8 cellular contexts compared by ENCODE assay signal in genomic region chr4:146175541-146176453, GRCh38. TPM values are rescaled to one million over a fixed set of nuclear protein-coding genes. Genes with fewer than 3 reads are reported as not detected.
DNase-seq lines count a peak whose midpoint lies in the region; ATAC-seq and TF ChIP-seq lines count a peak whose summit lies in the region.

Gene LSM6, plus strand, starts transcription at chr4:146175718. Its CDS starts 7,204 bp downstream, at chr4:146182922.

- peak within 1 kb of the TSS; percentile 99 for H3K27ac Mint-ChIP-seq in activated T-cell treated with anti-CD3 and anti-CD28 coated beads, Interleukin-2, amount 50 U/mL, for 72 hours
- peak within 1 kb of the TSS; percentile 88 to 97 (median 94) for H3K27ac Mint-ChIP-seq in naive B cell
- H3K27ac Mint-ChIP-seq in stimulated activated memory B cell treated with anti-CD40 and anti-IgM and Interleukin-4, amounts not matched to agents 10 μg/mL and 1 μg/mL and 100 μg/mL, for 72 hours = peak within 1 kb of the TSS; percentile 93

- peaks cover 17% of the 10 kb centered on the region for H3K4me1 ChIP-seq in HUES64 (ENCODE audit: insufficient read depth, low read length)
- H3K4me1 ChIP-seq in Panc1 (ENCODE audit: control insufficient read depth, insufficient read depth, low read length) = peaks cover 5% of the 10 kb centered on the region; the same call in 1 of the 2 replicates
- H3K4me1 ChIP-seq in esophagus squamous epithelium = peaks cover 0 to 50% (median 27%) of the 10 kb centered on the region in 3 donors

- H3K9me3 ChIP-seq in HUES64 (ENCODE audit: insufficient read depth, low read depth, low read length) = no peaks in the 10 kb centered on the region
- no peaks in the 10 kb centered on the region for H3K9me3 ChIP-seq in Panc1 (ENCODE audit: control insufficient read depth, insufficient read depth, low read depth, low read length)
- no peaks in the 10 kb centered on the region for H3K9me3 ChIP-seq in esophagus squamous epithelium

- peak within 1 kb of the TSS; percentile 86 to 98 for H3K4me3 Mint-ChIP-seq in activated T-cell treated with anti-CD3 and anti-CD28 coated beads, Interleukin-2, amount 50 U/mL, for 72 hours
- peak within 1 kb of the TSS; percentile 82 to 96 (median 92) for H3K4me3 Mint-ChIP-seq in naive B cell
- peak within 1 kb of the TSS; percentile 88 for H3K4me3 Mint-ChIP-seq in stimulated activated memory B cell treated with anti-CD40 and anti-IgM and Interleukin-4, amounts not matched to agents 10 μg/mL and 1 μg/mL and 100 μg/mL, for 72 hours

- in situ Hi-C loops in Panc1 (cut with HindIII; ENCODE audit: low pct_unique_long_range_greater_than_20kb, low sequenced_read_pairs) = no loop called here

- POLR2A ChIA-PET in Panc1 (lab: Charles Lee) = no interaction called here

- peaks cover 4% of the 10 kb centered on the region; the same call in 1 of the 2 replicates for H3K36me3 ChIP-seq in HUES64 (ENCODE audit: insufficient read depth, low read length)
- peaks cover 5% of the 10 kb centered on the region; the same call in 1 of the 2 replicates for H3K36me3 ChIP-seq in Panc1 (ENCODE audit: control insufficient read depth, insufficient read depth, low read length)
- no peaks in the 10 kb centered on the region for H3K36me3 ChIP-seq in esophagus squamous epithelium

- H3K27ac ChIP-seq in HUES64 (ENCODE audit: low read depth, low read length) (peak within 1 kb of the TSS; percentile 81), Panc1 (ENCODE audit: low read length) (peak within 1 kb of the TSS; percentile 88), esophagus squamous epithelium (peak within 1 kb of the TSS; percentile 88 to 98 (median 95))

- H3K9ac ChIP-seq in HUES64 (ENCODE audit: low read depth, low read length) = peak within 1 kb of the TSS; percentile 94

- H3K27me3 ChIP-seq in HUES64 (ENCODE audit: insufficient read depth, low read length) (no peaks in the 10 kb centered on the region), Panc1 (ENCODE audit: control insufficient read depth, insufficient read depth, low read length) (no peaks in the 10 kb centered on the region), esophagus squamous epithelium (no peaks in the 10 kb centered on the region)

- H3K36me3 Mint-ChIP-seq in activated T-cell treated with anti-CD3 and anti-CD28 coated beads, Interleukin-2, amount 50 U/mL, for 72 hours (ENCODE audit: insufficient read depth in 2 of 2) = peaks cover 0 to 1% of the 10 kb centered on the region in 2 donors
- H3K36me3 Mint-ChIP-seq in naive B cell = no peaks in the 10 kb centered on the region
- peaks cover 3% of the 10 kb centered on the region for H3K36me3 Mint-ChIP-seq in stimulated activated memory B cell treated with anti-CD40 and anti-IgM and Interleukin-4, amounts not matched to agents 10 μg/mL and 1 μg/mL and 100 μg/mL, for 72 hours

- peak; percentile 66 for DNase-seq in DMS114 treated with DMSO at 0.1 percent for 48 hours (lab: John Stamatoyannopoulos, UW; ENCODE audit: unreplicated experiment)
- peak; percentile 39 for DNase-seq in Panc1 (ENCODE audit: low read depth, low spot score)
- DNase-seq in activated T-cell treated with anti-CD3 and anti-CD28 coated beads, Interleukin-2, amount 50 U/mL, for 72 hours = peak; percentile 85
- peak; percentile 8 for DNase-seq in esophagus squamous epithelium (lab: John Stamatoyannopoulos, UW)
- peak; percentile 82 for DNase-seq in naive B cell

- no peaks in the 10 kb centered on the region for H3K27me3 Mint-ChIP-seq in activated T-cell treated with anti-CD3 and anti-CD28 coated beads, Interleukin-2, amount 50 U/mL, for 72 hours (ENCODE audit: low read depth)
- peaks cover 0 to 7% (median 0%) of the 10 kb centered on the region in 3 donors for H3K27me3 Mint-ChIP-seq in naive B cell
- H3K27me3 Mint-ChIP-seq in stimulated activated memory B cell treated with anti-CD40 and anti-IgM and Interleukin-4, amounts not matched to agents 10 μg/mL and 1 μg/mL and 100 μg/mL, for 72 hours = no peaks in the 10 kb centered on the region

- BruUV-seq in Panc1 (replicated peaks; lab: Mats Ljungman, UMichigan) = TSS peak; percentile 84

- ATAC-seq in GM21423 (IDR thresholded peaks at IDR 0.05; ENCODE audit: unreplicated experiment) (peak; percentile 96), Panc1 (peak; percentile 97), naive B cell (ENCODE audit: low read depth in 2 of 2) (peak; percentile 91 to 92)
- peak; percentile 94 to 96 for ATAC-seq in activated T-cell treated with anti-CD3 and anti-CD28 coated beads, Interleukin-2, amount 50 U/mL, for 72 hours (replicated peaks in 1 of 2)
- peak; percentile 95 for ATAC-seq in stimulated activated memory B cell treated with anti-CD40 and anti-IgM and Interleukin-4, amounts not matched to agents 10 μg/mL and 1 μg/mL and 100 μg/mL, for 72 hours

- H3K4me3 ChIP-seq in HUES64 (ENCODE audit: low read length) (peak within 1 kb of the TSS; percentile 92), Panc1 (ENCODE audit: low read depth in 2 of 2, low read length in 2 of 2) (peak within 1 kb of the TSS; percentile 77 to 83), esophagus squamous epithelium (peak within 1 kb of the TSS; percentile 75 to 98 (median 88))

- TF ChIP-seq POLR2A in esophagus squamous epithelium (IDR thresholded peaks at IDR 0.05) = peak in 3 of 4 donors; percentile 24 to 74 (median 47)

- no peak for TF ChIP-seq CTCF in Panc1 (IDR thresholded peaks at IDR 0.05)
- TF ChIP-seq CTCF in esophagus squamous epithelium (IDR thresholded peaks at IDR 0.05) = peak in 3 of 6 experiments; percentile 13 to 37 (median 26)

- no peaks in the 10 kb centered on the region for H3K9me3 Mint-ChIP-seq in activated T-cell treated with anti-CD3 and anti-CD28 coated beads, Interleukin-2, amount 50 U/mL, for 72 hours
- H3K9me3 Mint-ChIP-seq in naive B cell = no peaks in the 10 kb centered on the region
- no peaks in the 10 kb centered on the region for H3K9me3 Mint-ChIP-seq in stimulated activated memory B cell treated with anti-CD40 and anti-IgM and Interleukin-4, amounts not matched to agents 10 μg/mL and 1 μg/mL and 100 μg/mL, for 72 hours

- intact Hi-C loops in Panc1 (cut with micrococcal nuclease; ENCODE audit: unreplicated experiment) = no loop called here
- intact Hi-C loops in esophagus squamous epithelium (cut with DNase I) = no loop called here

- CTCF ChIA-PET in Panc1 (lab: Charles Lee) = no interaction called here

- peaks cover 47% of the 10 kb centered on the region for H3K4me1 Mint-ChIP-seq in activated T-cell treated with anti-CD3 and anti-CD28 coated beads, Interleukin-2, amount 50 U/mL, for 72 hours (ENCODE audit: low read depth)
- peaks cover 36 to 44% (median 44%) of the 10 kb centered on the region in 3 donors for H3K4me1 Mint-ChIP-seq in naive B cell
- peaks cover 39% of the 10 kb centered on the region for H3K4me1 Mint-ChIP-seq in stimulated activated memory B cell treated with anti-CD40 and anti-IgM and Interleukin-4, amounts not matched to agents 10 μg/mL and 1 μg/mL and 100 μg/mL, for 72 hours

- under 1% methylated on average over 75 of the region's 75 CpGs for whole genome bisulfite sequencing in HUES64
- 0% methylated on average over 9 to 11 of the region's 75 CpGs for WGBS in esophagus squamous epithelium, 2 donors

RNA-seq across cellular contexts. Expression of gene LSM6, which starts in this region (rescaled TPM):
- polyA plus RNA-seq in HUES64 (2013, experiment 1 of 2) = 67.2 TPM
- 78.7 TPM for polyA plus RNA-seq in HUES64 (2013, experiment 2 of 2)
- total RNA-seq in Panc1 (2021; ENCODE audit: unreplicated experiment) = 15.9 TPM
- polyA plus RNA-seq in Panc1 (2012; ENCODE audit: insufficient read length) = 17.0 TPM
- total RNA-seq in activated T-cell treated with anti-CD3 and anti-CD28 coated beads, Interleukin-2, amount 50 U/mL, for 72 hours = 10 to 100 TPM; 54.6 to 55.1 TPM
- 10 to 100 TPM; 23.9 to 35.6 (median 25.8) TPM for total RNA-seq in esophagus squamous epithelium
- 10 to 100 TPM; 52.7 to 69.4 (median 65.0) TPM for polyA plus RNA-seq in naive B cell (ENCODE audit: low read depth in 6 of 6)

Comparison
In these comparisons a context has a peak if more than half of its experiments do, and no peak if none do; other contexts are left out.
1. Peak in every context shown above with its lines: DNase-seq, ATAC-seq, H3K4me3 ChIP-seq and H3K27ac ChIP-seq.
2. DNase-seq: peak in every context shown above with its lines; median percentile 85 in activated T-cell treated with anti-CD3 and anti-CD28 coated beads, Interleukin-2, amount 50 U/mL, for 72 hours; 82 in naive B cell; 66 in DMS114 treated with DMSO at 0.1 percent for 48 hours; 39 in Panc1; 8 in esophagus squamous epithelium.